ENCODE assay signal across 19 cellular contexts in the genomic region with DNA sequence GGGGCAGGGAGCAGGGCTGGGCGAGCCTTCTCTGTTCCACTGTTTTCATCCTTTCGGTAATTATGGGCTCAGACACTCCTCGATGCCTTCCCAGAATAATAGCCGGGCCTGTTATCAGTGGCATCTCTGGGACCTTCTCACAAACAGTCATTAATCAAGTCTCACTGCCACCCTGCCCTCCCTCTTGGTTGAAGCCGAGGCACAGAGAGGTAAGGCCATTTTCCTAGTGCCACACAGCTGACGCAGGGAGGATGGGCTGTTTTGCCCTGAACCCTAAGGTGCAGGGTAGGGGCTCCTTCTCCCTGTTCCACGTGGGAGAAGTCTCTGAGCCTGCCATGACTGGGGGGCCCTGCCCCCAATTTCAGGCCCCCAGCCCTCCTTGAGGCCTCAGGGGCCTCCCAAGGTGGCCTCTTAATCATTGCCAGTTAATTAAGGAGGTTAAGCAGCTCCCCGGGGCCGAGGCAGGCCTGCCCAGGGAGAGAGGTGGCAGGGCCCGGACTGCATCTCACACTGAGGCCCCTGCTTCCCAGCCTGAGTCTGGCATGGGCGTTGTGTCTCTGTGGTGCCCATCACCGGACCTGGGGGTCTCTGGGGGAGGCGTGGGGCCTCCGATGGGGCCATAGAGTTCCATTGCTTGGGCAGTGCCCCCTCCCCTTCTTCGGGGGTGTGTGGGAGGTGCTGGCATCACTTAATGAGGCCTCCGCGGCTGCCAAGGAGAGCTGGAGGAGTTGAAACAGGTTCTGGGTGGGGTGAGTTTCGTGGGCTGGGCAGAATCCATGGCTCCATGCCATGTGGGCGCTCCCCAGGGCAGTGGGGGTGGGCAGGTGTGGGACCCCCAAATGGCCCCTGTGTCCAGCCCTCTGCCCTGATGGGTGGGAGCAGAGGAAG.
"Had no signal": no experiment of that assay in that cellular context is flagged by ENCODE, and none has a peak within 500 bp of the region (broad histone marks: within the 10 kb centered on the region; RNA-seq: fewer than 3 reads in every experiment).

No MANE protein-coding gene starts in this region.

- H3K9me3 Mint-ChIP-seq: activated CD4-positive, alpha-beta memory T cell treated with anti-CD3 and anti-CD28 coated beads, Interleukin-2, amount 10 ng/mL, durations not matched to agents 7 days and 5 days; activated T-cell treated with anti-CD3 and anti-CD28 coated beads, Interleukin-2, amount 50 U/mL, for 24 hours; endodermal cell; neural progenitor cell; stimulated activated naive B cell treated with anti-CD40 and anti-IgM and Interleukin-4, amounts not matched to agents 10 μg/mL and 1 μg/mL and 100 μg/mL, for 72 hours; T-helper 1 cell treated with Interleukin-12 subunit alpha and Interleukin-12 subunit beta and Interleukin-4 antibody, amounts not matched to agents 30 μg/mL and 1 μg/mL, for 36 hours had no signal

- H3K27ac Mint-ChIP-seq: activated CD4-positive, alpha-beta memory T cell treated with anti-CD3 and anti-CD28 coated beads, Interleukin-2, amount 10 ng/mL, durations not matched to agents 7 days and 5 days; activated T-cell treated with anti-CD3 and anti-CD28 coated beads, Interleukin-2, amount 50 U/mL, for 24 hours; endodermal cell; neural progenitor cell; stimulated activated naive B cell treated with anti-CD40 and anti-IgM and Interleukin-4, amounts not matched to agents 10 μg/mL and 1 μg/mL and 100 μg/mL, for 72 hours; T-helper 1 cell treated with Interleukin-12 subunit alpha and Interleukin-12 subunit beta and Interleukin-4 antibody, amounts not matched to agents 30 μg/mL and 1 μg/mL, for 36 hours had no signal

- H3K36me3 Mint-ChIP-seq: naive B cell; neural progenitor cell; stimulated activated naive B cell treated with anti-CD40 and anti-IgM and Interleukin-4, amounts not matched to agents 10 μg/mL and 1 μg/mL and 100 μg/mL, for 72 hours had no signal

- H3K36me3 ChIP-seq: cardiac muscle cell, gastrocnemius medialis, heart right ventricle, neural progenitor cell, transverse colon, WERI-Rb-1 had no signal

- H3K9me3 ChIP-seq: gastrocnemius medialis, heart right ventricle, transverse colon had no signal

- H3K27me3 Mint-ChIP-seq: activated T-cell treated with anti-CD3 and anti-CD28 coated beads, Interleukin-2, amount 50 U/mL, for 24 hours had no signal

- H3K4me1 Mint-ChIP-seq: endodermal cell, neural progenitor cell had no signal

- H3K4me1 ChIP-seq: gastrocnemius medialis, neural progenitor cell, transverse colon had no signal

- H3K27ac ChIP-seq: cardiac muscle cell, dorsolateral prefrontal cortex, gastrocnemius medialis, heart right ventricle, neural progenitor cell, transverse colon, WERI-Rb-1 had no signal

- H3K27me3 ChIP-seq: cardiac muscle cell, dorsolateral prefrontal cortex, gastrocnemius medialis, heart right ventricle, neural progenitor cell, transverse colon had no signal

- H2AFZ ChIP-seq: neural progenitor cell had no signal

- H3K9ac ChIP-seq: neural progenitor cell had no signal

- DNase-seq: activated CD4-positive, alpha-beta memory T cell treated with anti-CD3 and anti-CD28 coated beads, Interleukin-2, amount 10 ng/mL, durations not matched to agents 7 days and 5 days; activated naive CD4-positive, alpha-beta T cell treated with anti-CD3 and anti-CD28 coated beads, Interleukin-2, amount 50 U/mL, for 16 hours; activated T-cell treated with anti-CD3 and anti-CD28 coated beads, Interleukin-2, amount 50 U/mL, for 24 hours; dorsolateral prefrontal cortex; endodermal cell; gastrocnemius medialis; heart right ventricle; left colon; naive B cell; retina; stimulated activated CD4-positive, alpha-beta T cell treated with anti-CD3 and anti-CD28 coated beads, Interleukin-2, amount 100 ng/mL, for 48 hours; stimulated activated naive B cell treated with anti-CD40 and anti-IgM and Interleukin-4, amounts not matched to agents 10 μg/mL and 1 μg/mL and 100 μg/mL, for 72 hours; substantia nigra; transverse colon; WERI-Rb-1 had no signal

- H3K4me3 ChIP-seq: cardiac muscle cell, dorsolateral prefrontal cortex, gastrocnemius medialis, heart right ventricle, lung, neural progenitor cell, transverse colon had no signal

- H3K4me2 ChIP-seq: neural progenitor cell had no signal

- H3K4me3 Mint-ChIP-seq: activated CD4-positive, alpha-beta memory T cell treated with anti-CD3 and anti-CD28 coated beads, Interleukin-2, amount 10 ng/mL, durations not matched to agents 7 days and 5 days; activated T-cell treated with anti-CD3 and anti-CD28 coated beads, Interleukin-2, amount 50 U/mL, for 24 hours; endodermal cell; naive B cell; neural progenitor cell; stimulated activated naive B cell treated with anti-CD40 and anti-IgM and Interleukin-4, amounts not matched to agents 10 μg/mL and 1 μg/mL and 100 μg/mL, for 72 hours; T-helper 1 cell treated with Interleukin-12 subunit alpha and Interleukin-12 subunit beta and Interleukin-4 antibody, amounts not matched to agents 30 μg/mL and 1 μg/mL, for 36 hours had no signal
